ENCODE assay signal across 11 cellular contexts in genomic region chr2:18473241-18473841, GRCh38.
DNase-seq lines count a peak whose midpoint lies in the region; ATAC-seq and TF ChIP-seq lines count a peak whose summit lies in the region.
"Had no signal": no experiment of that assay in that cellular context is flagged by ENCODE, and none has a peak within 500 bp of the region (broad histone marks: within the 10 kb centered on the region; RNA-seq: fewer than 3 reads in every experiment).

No MANE protein-coding gene starts in this region.

- H3K36me3 ChIP-seq in kidney epithelial cell (ENCODE audit: control insufficient read depth, insufficient read depth, low read length) (no peaks in the 10 kb centered on the region), upper lobe of right lung (no peaks in the 10 kb centered on the region)

- TF ChIP-seq POLR2A in erythroblast (IDR thresholded peaks at IDR 0.05; ENCODE audit: low read length), result no peak

- intact Hi-C loops in upper lobe of right lung (cut with DNase I), result no loop called here

- H3K27ac ChIP-seq in upper lobe of right lung, result no peak overlapping the region

- H3K4me1 ChIP-seq in upper lobe of right lung, result peaks cover 5% of the 10 kb centered on the region

- ATAC-seq in upper lobe of right lung, result peak; percentile 71
- ATAC-seq: GM12878 had no signal

- H3K9me3 ChIP-seq in upper lobe of right lung, result no peaks in the 10 kb centered on the region

- no peaks in the 10 kb centered on the region for H3K27me3 ChIP-seq in kidney epithelial cell (ENCODE audit: control insufficient read depth, insufficient read depth, low read length)
- H3K27me3 ChIP-seq in upper lobe of right lung, result no peaks in the 10 kb centered on the region

- peak; percentile 47 for DNase-seq in HS-5 (ENCODE audit: low read depth)
- DNase-seq in brain pericyte (ENCODE audit: low read depth, low spot score), result peak; percentile 6
- DNase-seq in kidney epithelial cell (ENCODE audit: low read depth), result peak; percentile 52
- DNase-seq in upper lobe of right lung, result no peak
- no peak for DNase-seq in COR-L47 (lab: John Stamatoyannopoulos, UW)
- DNase-seq in erythroblast (lab: John Stamatoyannopoulos, UW), result no peak
- no peak for DNase-seq in NCI-H1436 (lab: John Stamatoyannopoulos, UW)
- DNase-seq: activated naive CD4-positive, alpha-beta T cell; foreskin melanocyte; NCI-H446 had no signal

- TF ChIP-seq CTCF in kidney epithelial cell (IDR thresholded peaks at IDR 0.05; ENCODE audit: insufficient read depth, low read length, poor library complexity, severe bottlenecking), result no peak
- TF ChIP-seq CTCF in upper lobe of right lung (IDR thresholded peaks at IDR 0.05), result no peak

- H3K4me3 ChIP-seq in kidney epithelial cell (ENCODE audit: low read depth, low read length) (no peak overlapping the region), upper lobe of right lung (no peak overlapping the region)
- H3K4me3 ChIP-seq: GM12878 had no signal

Comparison
In these comparisons a context has a peak if more than half of its experiments do, and no peak if none do; other contexts are left out.
1. DNase-seq: peak in HS-5 (single experiment), brain pericyte (single experiment) and kidney epithelial cell (single experiment); none in upper lobe of right lung (single experiment), COR-L47 (single experiment), erythroblast (0 of 2) and NCI-H1436 (single experiment).